Comparison of ENCODE assay signal across 10 cellular contexts in the genomic region with DNA sequence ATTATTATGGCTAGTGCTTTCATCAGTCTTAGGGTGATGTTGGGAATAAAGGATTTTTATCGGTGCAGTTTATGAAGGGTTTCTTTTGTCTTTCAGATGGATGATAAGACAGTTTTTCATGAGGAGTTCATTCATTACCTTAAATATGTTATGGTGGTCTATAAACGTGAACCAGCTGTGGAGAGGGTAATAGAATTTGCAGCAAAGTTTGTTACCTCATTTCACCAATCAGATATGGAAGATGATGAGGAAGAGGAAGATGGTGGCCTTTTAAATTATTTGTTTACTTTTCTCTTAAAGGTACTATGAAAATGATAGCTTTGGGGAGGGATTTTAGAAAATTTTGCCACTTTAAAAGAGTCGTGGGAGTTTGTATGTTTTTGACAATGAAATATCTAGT. TPM values are rescaled to one million over a fixed set of nuclear protein-coding genes. Genes with fewer than 3 reads are reported as not detected.
A peak's percentile ranks its signal among the peaks of the same experiment; 100 is the strongest.
DNase-seq lines count a peak whose midpoint lies in the region; ATAC-seq and TF ChIP-seq lines count a peak whose summit lies in the region.
"Had no signal": no experiment of that assay in that cellular context is flagged by ENCODE, and none has a peak within 500 bp of the region (broad histone marks: within the 10 kb centered on the region; RNA-seq: fewer than 3 reads in every experiment).

No MANE protein-coding gene starts in this region.

- no peaks in the 10 kb centered on the region for H3K27me3 Mint-ChIP-seq in stimulated activated naive CD8-positive, alpha-beta T cell treated with anti-CD3 and anti-CD28 coated beads, Interleukin-15, amount 100 ng/mL, for 72 hours

- peak overlapping the region; percentile 84 for H3K4me3 ChIP-seq in cardiac muscle cell
- H3K4me3 ChIP-seq in heart left ventricle = peak overlapping the region in 2 of 12 donors; percentile 83 to 84
- peak overlapping the region; percentile 93 for H3K4me3 ChIP-seq in SJCRH30
- H3K4me3 ChIP-seq in gastroesophageal sphincter = no peak overlapping the region

- peak overlapping the region; percentile 90 to 94 for H3K4me3 Mint-ChIP-seq in stimulated activated naive CD8-positive, alpha-beta T cell treated with anti-CD3 and anti-CD28 coated beads, Interleukin-15, amount 100 ng/mL, for 72 hours

- intact Hi-C loops in heart left ventricle (cut with DNase I) (loop anchor here in 7 of 10 donors (5.0 to 10.0 kb wide), 3 partner anchors 210 to 553 kb away; a partner anchor contains a TSS), sciatic nerve (cut with DNase I) (loop anchor here (10.0 kb wide), 1 partner anchor 783 kb away; no protein-coding TSS in a partner anchor)

- peaks cover 30% of the 10 kb centered on the region for H3K4me1 ChIP-seq in cardiac muscle cell (ENCODE audit: low read depth)
- H3K4me1 ChIP-seq in heart left ventricle = peaks cover 5 to 53% (median 30%) of the 10 kb centered on the region in 12 donors
- peaks cover 9% of the 10 kb centered on the region; the same call in 1 of the 2 replicates for H3K4me1 ChIP-seq in SJCRH30
- peaks cover 6 to 37% (median 28%) of the 10 kb centered on the region in 3 donors for H3K4me1 ChIP-seq in gastroesophageal sphincter

- peak overlapping the region; percentile 94 to 98 for H3K27ac Mint-ChIP-seq in stimulated activated naive CD8-positive, alpha-beta T cell treated with anti-CD3 and anti-CD28 coated beads, Interleukin-15, amount 100 ng/mL, for 72 hours

- DNase-seq in cardiac muscle cell (ENCODE audit: low read depth in 1 of 2, low spot score in 1 of 2) = no peak
- no peak for DNase-seq in heart left ventricle
- peak in 1 of 2 experiments; percentile 10 for DNase-seq in SJCRH30
- peak; percentile 25 to 47 for DNase-seq in erythroblast (lab: John Stamatoyannopoulos, UW)
- DNase-seq in stimulated activated naive CD8-positive, alpha-beta T cell treated with anti-CD3 and anti-CD28 coated beads, Interleukin-15, amount 100 ng/mL, for 72 hours = no peak
- DNase-seq in sciatic nerve (ENCODE audit: low spot score) = no peak
- DNase-seq: activated CD4-positive, alpha-beta T cell treated with anti-CD3 and anti-CD28 coated beads for 1 hour had no signal

- ATAC-seq in heart left ventricle = no peak
- no peak for ATAC-seq in stimulated activated naive CD8-positive, alpha-beta T cell treated with anti-CD3 and anti-CD28 coated beads, Interleukin-15, amount 100 ng/mL, for 72 hours
- no peak for ATAC-seq in gastroesophageal sphincter
- ATAC-seq in sciatic nerve = no peak
- ATAC-seq in HG02970 (IDR thresholded peaks at IDR 0.05; ENCODE audit: low FRiP score, unreplicated experiment) = no peak

- TF ChIP-seq EP300 in gastroesophageal sphincter (IDR thresholded peaks at IDR 0.05) = no peak

- WGBS in heart left ventricle, 4 donors = 10 to 15% (median 13%) methylated on average over 3 of the region's 3 CpGs
- 7 to 11% methylated on average over 3 of the region's 3 CpGs for WGBS in gastroesophageal sphincter (ENCODE audit: low coverage in 1 of 2), 2 donors

- H3K27ac ChIP-seq in cardiac muscle cell (no peak overlapping the region), heart left ventricle (no peak overlapping the region), SJCRH30 (peak overlapping the region; percentile 92; the same call in 1 of the 2 replicates), gastroesophageal sphincter (no peak overlapping the region)

- H3K9me3 ChIP-seq in cardiac muscle cell (ENCODE audit: low read depth) (no peaks in the 10 kb centered on the region), heart left ventricle (no peaks in the 10 kb centered on the region), SJCRH30 (replicated peaks) (no peaks in the 10 kb centered on the region), gastroesophageal sphincter (no peaks in the 10 kb centered on the region)

- H3K27me3 ChIP-seq in cardiac muscle cell (no peaks in the 10 kb centered on the region), heart left ventricle (no peaks in the 10 kb centered on the region), SJCRH30 (no peaks in the 10 kb centered on the region), gastroesophageal sphincter (no peaks in the 10 kb centered on the region)

- no peak for TF ChIP-seq CTCF in cardiac muscle cell (IDR thresholded peaks at IDR 0.05; ENCODE audit: low read depth, low read length)
- no peak for TF ChIP-seq CTCF in heart left ventricle (IDR thresholded peaks at IDR 0.05)
- TF ChIP-seq CTCF in gastroesophageal sphincter (IDR thresholded peaks at IDR 0.05) = no peak

- H3K36me3 ChIP-seq in cardiac muscle cell (no peaks in the 10 kb centered on the region), heart left ventricle (peaks cover 0 to 8% (median 0%) of the 10 kb centered on the region in 9 donors), SJCRH30 (peaks cover 58% of the 10 kb centered on the region), gastroesophageal sphincter (no peaks in the 10 kb centered on the region)

- no peak for TF ChIP-seq POLR2A in heart left ventricle (IDR thresholded peaks at IDR 0.05)
- TF ChIP-seq POLR2A in erythroblast (IDR thresholded peaks at IDR 0.05; ENCODE audit: low read length) = no peak
- TF ChIP-seq POLR2A in gastroesophageal sphincter (IDR thresholded peaks at IDR 0.05) = no peak

- H3K4me1 Mint-ChIP-seq in stimulated activated naive CD8-positive, alpha-beta T cell treated with anti-CD3 and anti-CD28 coated beads, Interleukin-15, amount 100 ng/mL, for 72 hours = peaks cover 35% of the 10 kb centered on the region

- H3K9me3 Mint-ChIP-seq in stimulated activated naive CD8-positive, alpha-beta T cell treated with anti-CD3 and anti-CD28 coated beads, Interleukin-15, amount 100 ng/mL, for 72 hours = no peaks in the 10 kb centered on the region

RNA-seq across cellular contexts. Expression of a gene that starts 1.3 kb away (rescaled TPM):
- total RNA-seq in cardiac muscle cell = 3.5 and 25.1 TPM in 2 replicates
- polyA plus RNA-seq in cardiac muscle cell = 5.4 and 24.3 TPM in 2 replicates
- total RNA-seq in heart left ventricle = 1 to 10 TPM in 2 of 9 donors, under 1 TPM in 6, not detected in 1; 0.21 to 5.4 (median 0.86) TPM
- under 1 TPM; 0.08 TPM for polyA plus RNA-seq in heart left ventricle
- total RNA-seq in SJCRH30 (2014; rRNA removed; shearing (Covaris generic)) = 122 and 123 TPM in 2 replicates
- 1 to 10 TPM in 2 of 4 donors, not detected in 2; 1.4 to 3.0 TPM for total RNA-seq in gastroesophageal sphincter
- 0.49 TPM for total RNA-seq in sciatic nerve

RNA-seq across cellular contexts. Expression of a gene that starts 1.6 kb away (rescaled TPM):
- total RNA-seq in cardiac muscle cell (33.0 and 76.6 TPM in 2 replicates), heart left ventricle (10 to 100 TPM; 14.2 to 23.5 (median 19.1) TPM), gastroesophageal sphincter (10 to 100 TPM; 20.8 to 36.4 (median 23.8) TPM), sciatic nerve (47.7 TPM)
- polyA plus RNA-seq in cardiac muscle cell (17.9 and 28.9 TPM in 2 replicates), heart left ventricle (10 to 100 TPM in 1 of 2 donors, 1 to 10 TPM in 1; 6.0 to 11.1 TPM)
- 59.1 and 73.7 TPM in 2 replicates for total RNA-seq in SJCRH30 (2014; rRNA removed; shearing (Covaris generic))

RNA-seq across cellular contexts. Expression of a gene that starts 30.7 kb away (rescaled TPM):
- total RNA-seq in cardiac muscle cell (not detected in 2 replicates), heart left ventricle (under 1 TPM in 1 of 9 donors, not detected in 8; 0.08 TPM), gastroesophageal sphincter (under 1 TPM in 1 of 4 donors, not detected in 3; under 0.01 TPM), sciatic nerve (not detected)
- polyA plus RNA-seq in cardiac muscle cell (0.10 TPM in 1 of 2 replicates, not detected in the other), heart left ventricle (under 1 TPM in 1 of 2 donors, not detected in 1; 0.04 TPM)
- 0.02 and 0.10 TPM in 2 replicates for total RNA-seq in SJCRH30 (2014; rRNA removed; shearing (Covaris generic))
- total RNA-seq: LHCN-M2 had no signal

Comparison
In these comparisons a context has a peak if more than half of its experiments do, and no peak if none do; other contexts are left out.
1. DNase-seq: peak in erythroblast (2 of 2); none in cardiac muscle cell (0 of 2), heart left ventricle (0 of 5), stimulated activated naive CD8-positive, alpha-beta T cell treated with anti-CD3 and anti-CD28 coated beads, Interleukin-15, amount 100 ng/mL, for 72 hours (0 of 2) and sciatic nerve (single experiment).
2. H3K4me3 ChIP-seq: peak in cardiac muscle cell (single experiment) and SJCRH30 (single experiment); none in gastroesophageal sphincter (0 of 2).